9 cellular contexts compared by ENCODE assay signal in genomic region chrX:38260231-38260630, GRCh38. TPM values are rescaled to one million over a fixed set of nuclear protein-coding genes. Genes with fewer than 3 reads are reported as not detected.
DNase-seq lines count a peak whose midpoint lies in the region; ATAC-seq, FAIRE-seq and TF ChIP-seq lines count a peak whose summit lies in the region.
"Had no signal": no experiment of that assay in that cellular context is flagged by ENCODE, and none has a peak within 500 bp of the region (broad histone marks: within the 10 kb centered on the region; RNA-seq: fewer than 3 reads in every experiment).

No MANE protein-coding gene starts in this region.

- no peak overlapping the region for H3K4me3 Mint-ChIP-seq in activated CD4-positive, alpha-beta T cell treated with anti-CD3 and anti-CD28 coated beads, Interleukin-2, amount 10 ng/mL, durations not matched to agents 7 days and 5 days
- H3K4me3 Mint-ChIP-seq: central memory CD8-positive, alpha-beta T cell had no signal

- no peak for ATAC-seq in GM18868 (IDR thresholded peaks at IDR 0.05; ENCODE audit: unreplicated experiment)
- ATAC-seq in GM21360 (IDR thresholded peaks at IDR 0.05; ENCODE audit: unreplicated experiment) = no peak

- POLR2A ChIA-PET in activated CD4-positive, alpha-beta T cell treated with anti-CD3 and anti-CD28 coated beads, Interleukin-2, amount 10 ng/mL, durations not matched to agents 7 days and 5 days (lab: Charles Lee) = no interaction called here

- TF ChIP-seq CTCF in AG10803 (conservative IDR thresholded peaks at IDR 0.05; ENCODE audit: low read length) (peak; percentile 41), fibroblast of pulmonary artery (IDR thresholded peaks at IDR 0.05; ENCODE audit: low read length, missing control alignments) (peak; percentile 43)

- no peaks in the 10 kb centered on the region for H3K36me3 Mint-ChIP-seq in activated CD4-positive, alpha-beta T cell treated with anti-CD3 and anti-CD28 coated beads, Interleukin-2, amount 10 ng/mL, durations not matched to agents 7 days and 5 days (ENCODE audit: low read depth)

- no peaks in the 10 kb centered on the region for H3K4me1 Mint-ChIP-seq in activated CD4-positive, alpha-beta T cell treated with anti-CD3 and anti-CD28 coated beads, Interleukin-2, amount 10 ng/mL, durations not matched to agents 7 days and 5 days
- H3K4me1 Mint-ChIP-seq: central memory CD8-positive, alpha-beta T cell had no signal

- H3K4me3 ChIP-seq in AG10803 (ENCODE audit: low read length) (no peak overlapping the region), fibroblast of pulmonary artery (replicated peaks; ENCODE audit: low read depth, low read length) (no peak overlapping the region)

- H3K9me3 Mint-ChIP-seq in activated CD4-positive, alpha-beta T cell treated with anti-CD3 and anti-CD28 coated beads, Interleukin-2, amount 10 ng/mL, durations not matched to agents 7 days and 5 days = no peaks in the 10 kb centered on the region
- H3K9me3 Mint-ChIP-seq: central memory CD8-positive, alpha-beta T cell had no signal

- no peak overlapping the region for H3K27ac Mint-ChIP-seq in activated CD4-positive, alpha-beta T cell treated with anti-CD3 and anti-CD28 coated beads, Interleukin-2, amount 10 ng/mL, durations not matched to agents 7 days and 5 days

- DNase-seq in AG10803 (ENCODE audit: low read depth) = no peak
- peak; percentile 13 for DNase-seq in GM19239 (ENCODE audit: insufficient read length, low spot score)
- DNase-seq in NCI-H2227 (lab: John Stamatoyannopoulos, UW; ENCODE audit: unreplicated experiment) = peak; percentile 38
- DNase-seq in fibroblast of pulmonary artery (ENCODE audit: low read depth) = peak; percentile 21
- no peak for DNase-seq in hypothalamus (lab: John Stamatoyannopoulos, UW)
- no peak for DNase-seq in activated CD4-positive, alpha-beta T cell treated with anti-CD3 and anti-CD28 coated beads, Interleukin-2, amount 10 ng/mL, durations not matched to agents 7 days and 5 days

- CTCF ChIA-PET in activated CD4-positive, alpha-beta T cell treated with anti-CD3 and anti-CD28 coated beads, Interleukin-2, amount 10 ng/mL, durations not matched to agents 7 days and 5 days (lab: Charles Lee) = interaction anchor here (1.4 kb wide), 1 partner anchor 67 kb away, joined by 5 read pairs; the partner anchor contains the start of gene RPGR

- H3K27me3 Mint-ChIP-seq in activated CD4-positive, alpha-beta T cell treated with anti-CD3 and anti-CD28 coated beads, Interleukin-2, amount 10 ng/mL, durations not matched to agents 7 days and 5 days = no peaks in the 10 kb centered on the region

- FAIRE-seq in GM19239 (lab: Jason Lieb, UNC) = peak; percentile 48

RNA-seq across cellular contexts. Expression of gene SRPX, which starts 39.6 kb away (rescaled TPM):
- under 1 TPM; 0.20 to 0.21 TPM for total RNA-seq in activated CD4-positive, alpha-beta T cell treated with anti-CD3 and anti-CD28 coated beads, Interleukin-2, amount 10 ng/mL, durations not matched to agents 7 days and 5 days

Comparison
In these comparisons a context has a peak if more than half of its experiments do, and no peak if none do; other contexts are left out.
1. DNase-seq: peak in GM19239 (single experiment), NCI-H2227 (single experiment) and fibroblast of pulmonary artery (single experiment); none in AG10803 (single experiment), hypothalamus (0 of 51) and activated CD4-positive, alpha-beta T cell treated with anti-CD3 and anti-CD28 coated beads, Interleukin-2, amount 10 ng/mL, durations not matched to agents 7 days and 5 days (single experiment).